In genomic region chr19:43607238-43608205, GRCh38 we compare ENCODE assay signal across 1 cellular context.
TF ChIP-seq lines count a peak whose summit lies in the region.

No MANE protein-coding gene starts in this region.

TF ChIP-seq in GM23338, 12 proteins besides CTCF, POLR2A, EP300 and RAD21 (continued from another document):
- TF ChIP-seq, protein P1, sequence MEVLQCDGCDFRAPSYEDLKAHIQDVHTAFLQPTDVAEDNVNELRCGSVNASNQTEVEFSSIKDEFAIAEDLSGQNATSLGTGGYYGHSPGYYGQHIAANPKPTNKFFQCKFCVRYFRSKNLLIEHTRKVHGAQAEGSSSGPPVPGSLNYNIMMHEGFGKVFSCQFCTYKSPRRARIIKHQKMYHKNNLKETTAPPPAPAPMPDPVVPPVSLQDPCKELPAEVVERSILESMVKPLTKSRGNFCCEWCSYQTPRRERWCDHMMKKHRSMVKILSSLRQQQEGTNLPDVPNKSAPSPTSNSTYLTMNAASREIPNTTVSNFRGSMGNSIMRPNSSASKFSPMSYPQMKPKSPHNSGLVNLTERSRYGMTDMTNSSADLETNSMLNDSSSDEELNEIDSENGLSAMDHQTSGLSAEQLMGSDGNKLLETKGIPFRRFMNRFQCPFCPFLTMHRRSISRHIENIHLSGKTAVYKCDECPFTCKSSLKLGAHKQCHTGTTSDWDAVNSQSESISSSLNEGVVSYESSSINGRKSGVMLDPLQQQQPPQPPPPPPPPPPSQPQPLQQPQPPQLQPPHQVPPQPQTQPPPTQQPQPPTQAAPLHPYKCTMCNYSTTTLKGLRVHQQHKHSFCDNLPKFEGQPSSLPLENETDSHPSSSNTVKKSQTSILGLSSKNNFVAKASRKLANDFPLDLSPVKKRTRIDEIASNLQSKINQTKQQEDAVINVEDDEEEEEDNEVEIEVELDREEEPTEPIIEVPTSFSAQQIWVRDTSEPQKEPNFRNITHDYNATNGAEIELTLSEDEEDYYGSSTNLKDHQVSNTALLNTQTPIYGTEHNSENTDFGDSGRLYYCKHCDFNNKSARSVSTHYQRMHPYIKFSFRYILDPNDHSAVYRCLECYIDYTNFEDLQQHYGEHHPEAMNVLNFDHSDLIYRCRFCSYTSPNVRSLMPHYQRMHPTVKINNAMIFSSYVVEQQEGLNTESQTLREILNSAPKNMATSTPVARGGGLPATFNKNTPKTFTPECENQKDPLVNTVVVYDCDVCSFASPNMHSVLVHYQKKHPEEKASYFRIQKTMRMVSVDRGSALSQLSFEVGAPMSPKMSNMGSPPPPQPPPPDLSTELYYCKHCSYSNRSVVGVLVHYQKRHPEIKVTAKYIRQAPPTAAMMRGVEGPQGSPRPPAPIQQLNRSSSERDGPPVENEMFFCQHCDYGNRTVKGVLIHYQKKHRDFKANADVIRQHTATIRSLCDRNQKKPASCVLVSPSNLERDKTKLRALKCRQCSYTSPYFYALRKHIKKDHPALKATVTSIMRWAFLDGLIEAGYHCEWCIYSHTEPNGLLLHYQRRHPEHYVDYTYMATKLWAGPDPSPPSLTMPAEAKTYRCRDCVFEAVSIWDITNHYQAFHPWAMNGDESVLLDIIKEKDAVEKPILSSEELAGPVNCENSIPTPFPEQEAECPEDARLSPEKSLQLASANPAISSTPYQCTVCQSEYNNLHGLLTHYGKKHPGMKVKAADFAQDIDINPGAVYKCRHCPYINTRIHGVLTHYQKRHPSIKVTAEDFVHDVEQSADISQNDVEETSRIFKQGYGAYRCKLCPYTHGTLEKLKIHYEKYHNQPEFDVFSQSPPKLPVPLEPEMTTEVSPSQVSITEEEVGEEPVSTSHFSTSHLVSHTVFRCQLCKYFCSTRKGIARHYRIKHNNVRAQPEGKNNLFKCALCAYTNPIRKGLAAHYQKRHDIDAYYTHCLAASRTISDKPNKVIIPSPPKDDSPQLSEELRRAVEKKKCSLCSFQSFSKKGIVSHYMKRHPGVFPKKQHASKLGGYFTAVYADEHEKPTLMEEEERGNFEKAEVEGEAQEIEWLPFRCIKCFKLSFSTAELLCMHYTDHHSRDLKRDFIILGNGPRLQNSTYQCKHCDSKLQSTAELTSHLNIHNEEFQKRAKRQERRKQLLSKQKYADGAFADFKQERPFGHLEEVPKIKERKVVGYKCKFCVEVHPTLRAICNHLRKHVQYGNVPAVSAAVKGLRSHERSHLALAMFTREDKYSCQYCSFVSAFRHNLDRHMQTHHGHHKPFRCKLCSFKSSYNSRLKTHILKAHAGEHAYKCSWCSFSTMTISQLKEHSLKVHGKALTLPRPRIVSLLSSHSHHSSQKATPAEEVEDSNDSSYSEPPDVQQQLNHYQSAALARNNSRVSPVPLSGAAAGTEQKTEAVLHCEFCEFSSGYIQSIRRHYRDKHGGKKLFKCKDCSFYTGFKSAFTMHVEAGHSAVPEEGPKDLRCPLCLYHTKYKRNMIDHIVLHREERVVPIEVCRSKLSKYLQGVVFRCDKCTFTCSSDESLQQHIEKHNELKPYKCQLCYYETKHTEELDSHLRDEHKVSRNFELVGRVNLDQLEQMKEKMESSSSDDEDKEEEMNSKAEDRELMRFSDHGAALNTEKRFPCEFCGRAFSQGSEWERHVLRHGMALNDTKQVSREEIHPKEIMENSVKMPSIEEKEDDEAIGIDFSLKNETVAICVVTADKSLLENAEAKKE (CRISPR knock-in tag; IDR thresholded peaks at IDR 0.05): no peak
- TF ChIP-seq EZH2phosphoT487 (IDR thresholded peaks at IDR 0.05; ENCODE audit: unreplicated experiment) (no peak), JUNB (IDR thresholded peaks at IDR 0.05; ENCODE audit: unreplicated experiment) (no peak), REST (IDR thresholded peaks at IDR 0.05; ENCODE audit: unreplicated experiment) (no peak), EZH2 (IDR thresholded peaks at IDR 0.05; ENCODE audit: low read depth, unreplicated experiment) (no peak), ZNF331 (CRISPR knock-in tag; IDR thresholded peaks at IDR 0.05; ENCODE audit: low read depth) (no peak)
- TF ChIP-seq, protein P2, sequence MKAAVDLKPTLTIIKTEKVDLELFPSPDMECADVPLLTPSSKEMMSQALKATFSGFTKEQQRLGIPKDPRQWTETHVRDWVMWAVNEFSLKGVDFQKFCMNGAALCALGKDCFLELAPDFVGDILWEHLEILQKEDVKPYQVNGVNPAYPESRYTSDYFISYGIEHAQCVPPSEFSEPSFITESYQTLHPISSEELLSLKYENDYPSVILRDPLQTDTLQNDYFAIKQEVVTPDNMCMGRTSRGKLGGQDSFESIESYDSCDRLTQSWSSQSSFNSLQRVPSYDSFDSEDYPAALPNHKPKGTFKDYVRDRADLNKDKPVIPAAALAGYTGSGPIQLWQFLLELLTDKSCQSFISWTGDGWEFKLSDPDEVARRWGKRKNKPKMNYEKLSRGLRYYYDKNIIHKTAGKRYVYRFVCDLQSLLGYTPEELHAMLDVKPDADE (IDR thresholded peaks at IDR 0.05): no peak
TF ChIP-seq in GM23338: peak in this region for 0.
